ENCODE assay signal across 7 cellular contexts in the genomic region with DNA sequence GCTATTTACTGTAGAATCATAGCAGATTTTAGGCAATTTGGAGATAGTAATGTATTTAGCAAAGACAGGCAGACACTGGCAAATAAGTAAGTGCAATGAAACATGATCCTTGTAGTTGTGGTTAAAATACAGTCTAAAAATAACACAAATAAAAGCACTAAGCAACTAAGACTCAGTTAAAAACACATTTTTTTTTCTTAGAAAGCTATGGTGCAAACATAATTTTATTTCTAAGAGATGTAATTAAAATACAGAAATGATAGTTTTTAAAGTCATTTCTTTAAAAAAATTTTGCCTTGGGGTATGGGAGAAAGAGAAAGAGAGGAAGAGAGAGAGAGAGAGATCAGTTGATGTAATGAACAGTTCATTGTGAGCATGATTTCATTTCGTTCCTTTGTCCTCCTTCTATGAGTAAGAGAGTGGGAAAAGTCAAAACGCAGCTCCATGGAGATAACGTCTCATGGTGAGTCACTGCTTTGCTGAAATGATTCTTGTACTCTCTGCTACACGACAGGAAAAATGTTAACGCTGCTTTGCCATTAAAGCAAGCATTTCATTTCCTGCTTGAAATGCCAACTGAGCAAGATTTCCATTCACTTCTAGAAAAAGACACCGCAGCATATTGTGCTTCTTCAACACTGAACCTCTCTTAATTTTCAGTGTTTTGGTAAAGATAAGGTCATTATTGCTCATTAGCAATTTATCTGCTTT.
DNase-seq lines count a peak whose midpoint lies in the region; ATAC-seq and TF ChIP-seq lines count a peak whose summit lies in the region.

No MANE protein-coding gene starts in this region.

- H3K27me3 ChIP-seq in cardiac muscle cell, result no peaks in the 10 kb centered on the region

- H3K4me1 Mint-ChIP-seq in activated naive CD4-positive, alpha-beta T cell treated with anti-CD3 and anti-CD28 coated beads, Interleukin-2, amount 50 U/mL, for 24 hours, result peaks cover 69% of the 10 kb centered on the region

- H3K27me3 Mint-ChIP-seq in activated naive CD4-positive, alpha-beta T cell treated with anti-CD3 and anti-CD28 coated beads, Interleukin-2, amount 50 U/mL, for 24 hours, result no peaks in the 10 kb centered on the region

- H3K4me3 ChIP-seq in GM12865 (ENCODE audit: low read depth, low read length) (no peak overlapping the region), cardiac muscle cell (no peak overlapping the region)

- peak overlapping the region; percentile 14 for H3K27ac ChIP-seq in cardiac muscle cell

- peak; percentile 38 for DNase-seq in GM12865 (ENCODE audit: low read depth)
- DNase-seq in NCI-H526 (lab: John Stamatoyannopoulos, UW), result peak; percentile 65 to 78
- peak; percentile 20 to 97 for DNase-seq in cardiac muscle cell (ENCODE audit: low read depth in 1 of 2, low spot score in 1 of 2)
- DNase-seq in pulmonary artery endothelial cell (ENCODE audit: low read depth, low spot score), result peak; percentile 97
- no peak for DNase-seq in central memory CD4-positive, alpha-beta T cell

- peaks cover 14% of the 10 kb centered on the region for H3K36me3 Mint-ChIP-seq in activated naive CD4-positive, alpha-beta T cell treated with anti-CD3 and anti-CD28 coated beads, Interleukin-2, amount 50 U/mL, for 24 hours

- H3K27ac Mint-ChIP-seq in activated naive CD4-positive, alpha-beta T cell treated with anti-CD3 and anti-CD28 coated beads, Interleukin-2, amount 50 U/mL, for 24 hours, result peak overlapping the region; percentile 95

- H3K4me1 ChIP-seq in cardiac muscle cell (ENCODE audit: low read depth), result peaks cover 20% of the 10 kb centered on the region

- no peaks in the 10 kb centered on the region for H3K36me3 ChIP-seq in cardiac muscle cell

- H3K4me3 Mint-ChIP-seq in activated naive CD4-positive, alpha-beta T cell treated with anti-CD3 and anti-CD28 coated beads, Interleukin-2, amount 50 U/mL, for 24 hours, result peak overlapping the region; percentile 61

- H3K9me3 Mint-ChIP-seq in activated naive CD4-positive, alpha-beta T cell treated with anti-CD3 and anti-CD28 coated beads, Interleukin-2, amount 50 U/mL, for 24 hours, result no peaks in the 10 kb centered on the region

- TF ChIP-seq CTCF in GM12865 (IDR thresholded peaks at IDR 0.05; ENCODE audit: insufficient read depth, low read depth, low read length, missing control alignments) (no peak), cardiac muscle cell (IDR thresholded peaks at IDR 0.05; ENCODE audit: low read depth, low read length) (no peak)

- no peaks in the 10 kb centered on the region for H3K9me3 ChIP-seq in cardiac muscle cell (ENCODE audit: low read depth)

- peak; percentile 88 for ATAC-seq in HG03039 (IDR thresholded peaks at IDR 0.05; ENCODE audit: unreplicated experiment)
